1 cellular context compared by ENCODE assay signal in genomic region chr7:135510603-135511183, GRCh38.
A peak's percentile ranks its signal among the peaks of the same experiment; 100 is the strongest.
TF ChIP-seq lines count a peak whose summit lies in the region.

No MANE protein-coding gene starts in this region.

TF ChIP-seq in HEK293, 187 proteins besides CTCF, POLR2A, EP300 and RAD21 (continued from another document and continues in another):
- TF ChIP-seq, protein P1, sequence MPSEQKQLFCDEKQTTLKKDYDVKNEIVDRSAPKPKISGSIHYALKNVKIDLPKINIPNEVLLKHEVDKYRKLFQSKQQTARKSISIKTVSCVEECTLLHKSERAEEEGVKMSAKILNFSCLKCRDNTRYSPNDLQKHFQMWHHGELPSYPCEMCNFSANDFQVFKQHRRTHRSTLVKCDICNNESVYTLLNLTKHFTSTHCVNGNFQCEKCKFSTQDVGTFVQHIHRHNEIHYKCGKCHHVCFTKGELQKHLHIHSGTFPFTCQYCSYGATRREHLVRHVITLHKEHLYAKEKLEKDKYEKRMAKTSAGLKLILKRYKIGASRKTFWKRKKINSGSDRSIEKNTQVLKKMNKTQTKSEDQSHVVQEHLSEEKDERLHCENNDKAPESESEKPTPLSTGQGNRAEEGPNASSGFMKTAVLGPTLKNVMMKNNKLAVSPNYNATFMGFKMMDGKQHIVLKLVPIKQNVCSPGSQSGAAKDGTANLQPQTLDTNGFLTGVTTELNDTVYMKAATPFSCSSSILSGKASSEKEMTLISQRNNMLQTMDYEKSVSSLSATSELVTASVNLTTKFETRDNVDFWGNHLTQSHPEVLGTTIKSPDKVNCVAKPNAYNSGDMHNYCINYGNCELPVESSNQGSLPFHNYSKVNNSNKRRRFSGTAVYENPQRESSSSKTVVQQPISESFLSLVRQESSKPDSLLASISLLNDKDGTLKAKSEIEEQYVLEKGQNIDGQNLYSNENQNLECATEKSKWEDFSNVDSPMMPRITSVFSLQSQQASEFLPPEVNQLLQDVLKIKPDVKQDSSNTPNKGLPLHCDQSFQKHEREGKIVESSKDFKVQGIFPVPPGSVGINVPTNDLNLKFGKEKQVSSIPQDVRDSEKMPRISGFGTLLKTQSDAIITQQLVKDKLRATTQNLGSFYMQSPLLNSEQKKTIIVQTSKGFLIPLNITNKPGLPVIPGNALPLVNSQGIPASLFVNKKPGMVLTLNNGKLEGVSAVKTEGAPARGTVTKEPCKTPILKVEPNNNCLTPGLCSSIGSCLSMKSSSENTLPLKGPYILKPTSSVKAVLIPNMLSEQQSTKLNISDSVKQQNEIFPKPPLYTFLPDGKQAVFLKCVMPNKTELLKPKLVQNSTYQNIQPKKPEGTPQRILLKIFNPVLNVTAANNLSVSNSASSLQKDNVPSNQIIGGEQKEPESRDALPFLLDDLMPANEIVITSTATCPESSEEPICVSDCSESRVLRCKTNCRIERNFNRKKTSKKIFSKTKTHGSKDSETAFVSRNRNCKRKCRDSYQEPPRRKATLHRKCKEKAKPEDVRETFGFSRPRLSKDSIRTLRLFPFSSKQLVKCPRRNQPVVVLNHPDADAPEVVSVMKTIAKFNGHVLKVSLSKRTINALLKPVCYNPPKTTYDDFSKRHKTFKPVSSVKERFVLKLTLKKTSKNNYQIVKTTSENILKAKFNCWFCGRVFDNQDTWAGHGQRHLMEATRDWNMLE (tag by site-specific recombination; conservative IDR thresholded peaks at IDR 0.05; ENCODE audit: low read depth): no peak
- TF ChIP-seq MZF1 (tag by site-specific recombination; IDR thresholded peaks at IDR 0.05; ENCODE audit: borderline replicate concordance) (0 out of 2 replicates have a peak, but pooled peaks have one; percentile 11), ZEB2 (tag by site-specific recombination; IDR thresholded peaks at IDR 0.05) (no peak), FEZF1 (tag by site-specific recombination; IDR thresholded peaks at IDR 0.05) (no peak), ZFP3 (tag by site-specific recombination; IDR thresholded peaks at IDR 0.05; ENCODE audit: low read depth) (no peak), ZNF776 (tag by site-specific recombination; IDR thresholded peaks at IDR 0.05; ENCODE audit: borderline replicate concordance) (no peak), GLI2 (tag by site-specific recombination; IDR thresholded peaks at IDR 0.05; ENCODE audit: borderline replicate concordance, low read depth) (no peak; the same call in 1 of the 2 replicates), ZNF2 (tag by site-specific recombination; IDR thresholded peaks at IDR 0.05) (0 out of 2 replicates have a peak, but pooled peaks have one; percentile 22), ZNF48 (tag by site-specific recombination; IDR thresholded peaks at IDR 0.05) (no peak), ZNF785 (tag by site-specific recombination; IDR thresholded peaks at IDR 0.05) (no peak), ZNF510 (tag by site-specific recombination; IDR thresholded peaks at IDR 0.05; ENCODE audit: insufficient replicate concordance) (no peak), ZNF529 (tag by site-specific recombination; IDR thresholded peaks at IDR 0.05; ENCODE audit: insufficient replicate concordance) (no peak), ZNF830 (tag by site-specific recombination; IDR thresholded peaks at IDR 0.05; ENCODE audit: low read depth) (no peak), ZBTB26 (tag by site-specific recombination; optimal IDR thresholded peaks at IDR 0.05) (peak; percentile 6), ZNF350 (tag by site-specific recombination; IDR thresholded peaks at IDR 0.05) (no peak), ZBTB49 (tag by site-specific recombination; IDR thresholded peaks at IDR 0.05; ENCODE audit: low read depth) (no peak), ZNF16 (tag by site-specific recombination; IDR thresholded peaks at IDR 0.05; ENCODE audit: low read depth) (no peak), ZNF777 (tag by site-specific recombination; IDR thresholded peaks at IDR 0.05; ENCODE audit: borderline replicate concordance) (peak; percentile 36; the same call in 1 of the 2 replicates), ZNF223 (tag by site-specific recombination; IDR thresholded peaks at IDR 0.05) (no peak), OVOL3 (tag by site-specific recombination; IDR thresholded peaks at IDR 0.05) (no peak), ZNF629 (tag by site-specific recombination; IDR thresholded peaks at IDR 0.05) (no peak)
- TF ChIP-seq, protein P2, sequence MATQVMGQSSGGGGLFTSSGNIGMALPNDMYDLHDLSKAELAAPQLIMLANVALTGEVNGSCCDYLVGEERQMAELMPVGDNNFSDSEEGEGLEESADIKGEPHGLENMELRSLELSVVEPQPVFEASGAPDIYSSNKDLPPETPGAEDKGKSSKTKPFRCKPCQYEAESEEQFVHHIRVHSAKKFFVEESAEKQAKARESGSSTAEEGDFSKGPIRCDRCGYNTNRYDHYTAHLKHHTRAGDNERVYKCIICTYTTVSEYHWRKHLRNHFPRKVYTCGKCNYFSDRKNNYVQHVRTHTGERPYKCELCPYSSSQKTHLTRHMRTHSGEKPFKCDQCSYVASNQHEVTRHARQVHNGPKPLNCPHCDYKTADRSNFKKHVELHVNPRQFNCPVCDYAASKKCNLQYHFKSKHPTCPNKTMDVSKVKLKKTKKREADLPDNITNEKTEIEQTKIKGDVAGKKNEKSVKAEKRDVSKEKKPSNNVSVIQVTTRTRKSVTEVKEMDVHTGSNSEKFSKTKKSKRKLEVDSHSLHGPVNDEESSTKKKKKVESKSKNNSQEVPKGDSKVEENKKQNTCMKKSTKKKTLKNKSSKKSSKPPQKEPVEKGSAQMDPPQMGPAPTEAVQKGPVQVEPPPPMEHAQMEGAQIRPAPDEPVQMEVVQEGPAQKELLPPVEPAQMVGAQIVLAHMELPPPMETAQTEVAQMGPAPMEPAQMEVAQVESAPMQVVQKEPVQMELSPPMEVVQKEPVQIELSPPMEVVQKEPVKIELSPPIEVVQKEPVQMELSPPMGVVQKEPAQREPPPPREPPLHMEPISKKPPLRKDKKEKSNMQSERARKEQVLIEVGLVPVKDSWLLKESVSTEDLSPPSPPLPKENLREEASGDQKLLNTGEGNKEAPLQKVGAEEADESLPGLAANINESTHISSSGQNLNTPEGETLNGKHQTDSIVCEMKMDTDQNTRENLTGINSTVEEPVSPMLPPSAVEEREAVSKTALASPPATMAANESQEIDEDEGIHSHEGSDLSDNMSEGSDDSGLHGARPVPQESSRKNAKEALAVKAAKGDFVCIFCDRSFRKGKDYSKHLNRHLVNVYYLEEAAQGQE (tag by site-specific recombination; IDR thresholded peaks at IDR 0.05): peak; percentile 13; the same call in 1 of the 2 replicates
- TF ChIP-seq, protein P3, sequence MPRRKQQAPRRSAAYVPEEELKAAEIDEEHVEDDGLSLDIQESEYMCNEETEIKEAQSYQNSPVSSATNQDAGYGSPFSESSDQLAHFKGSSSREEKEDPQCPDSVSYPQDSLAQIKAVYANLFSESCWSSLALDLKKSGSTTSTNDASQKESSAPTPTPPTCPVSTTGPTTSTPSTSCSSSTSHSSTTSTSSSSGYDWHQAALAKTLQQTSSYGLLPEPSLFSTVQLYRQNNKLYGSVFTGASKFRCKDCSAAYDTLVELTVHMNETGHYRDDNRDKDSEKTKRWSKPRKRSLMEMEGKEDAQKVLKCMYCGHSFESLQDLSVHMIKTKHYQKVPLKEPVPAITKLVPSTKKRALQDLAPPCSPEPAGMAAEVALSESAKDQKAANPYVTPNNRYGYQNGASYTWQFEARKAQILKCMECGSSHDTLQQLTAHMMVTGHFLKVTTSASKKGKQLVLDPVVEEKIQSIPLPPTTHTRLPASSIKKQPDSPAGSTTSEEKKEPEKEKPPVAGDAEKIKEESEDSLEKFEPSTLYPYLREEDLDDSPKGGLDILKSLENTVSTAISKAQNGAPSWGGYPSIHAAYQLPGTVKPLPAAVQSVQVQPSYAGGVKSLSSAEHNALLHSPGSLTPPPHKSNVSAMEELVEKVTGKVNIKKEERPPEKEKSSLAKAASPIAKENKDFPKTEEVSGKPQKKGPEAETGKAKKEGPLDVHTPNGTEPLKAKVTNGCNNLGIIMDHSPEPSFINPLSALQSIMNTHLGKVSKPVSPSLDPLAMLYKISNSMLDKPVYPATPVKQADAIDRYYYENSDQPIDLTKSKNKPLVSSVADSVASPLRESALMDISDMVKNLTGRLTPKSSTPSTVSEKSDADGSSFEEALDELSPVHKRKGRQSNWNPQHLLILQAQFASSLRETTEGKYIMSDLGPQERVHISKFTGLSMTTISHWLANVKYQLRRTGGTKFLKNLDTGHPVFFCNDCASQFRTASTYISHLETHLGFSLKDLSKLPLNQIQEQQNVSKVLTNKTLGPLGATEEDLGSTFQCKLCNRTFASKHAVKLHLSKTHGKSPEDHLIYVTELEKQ (tag by site-specific recombination; IDR thresholded peaks at IDR 0.05; ENCODE audit: borderline replicate concordance): no peak
- TF ChIP-seq, protein P4, sequence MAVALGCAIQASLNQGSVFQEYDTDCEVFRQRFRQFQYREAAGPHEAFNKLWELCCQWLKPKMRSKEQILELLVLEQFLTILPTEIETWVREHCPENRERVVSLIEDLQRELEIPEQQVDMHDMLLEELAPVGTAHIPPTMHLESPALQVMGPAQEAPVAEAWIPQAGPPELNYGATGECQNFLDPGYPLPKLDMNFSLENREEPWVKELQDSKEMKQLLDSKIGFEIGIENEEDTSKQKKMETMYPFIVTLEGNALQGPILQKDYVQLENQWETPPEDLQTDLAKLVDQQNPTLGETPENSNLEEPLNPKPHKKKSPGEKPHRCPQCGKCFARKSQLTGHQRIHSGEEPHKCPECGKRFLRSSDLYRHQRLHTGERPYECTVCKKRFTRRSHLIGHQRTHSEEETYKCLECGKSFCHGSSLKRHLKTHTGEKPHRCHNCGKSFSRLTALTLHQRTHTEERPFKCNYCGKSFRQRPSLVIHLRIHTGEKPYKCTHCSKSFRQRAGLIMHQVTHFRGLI (tag by site-specific recombination; IDR thresholded peaks at IDR 0.05): no peak
- TF ChIP-seq, protein P5, sequence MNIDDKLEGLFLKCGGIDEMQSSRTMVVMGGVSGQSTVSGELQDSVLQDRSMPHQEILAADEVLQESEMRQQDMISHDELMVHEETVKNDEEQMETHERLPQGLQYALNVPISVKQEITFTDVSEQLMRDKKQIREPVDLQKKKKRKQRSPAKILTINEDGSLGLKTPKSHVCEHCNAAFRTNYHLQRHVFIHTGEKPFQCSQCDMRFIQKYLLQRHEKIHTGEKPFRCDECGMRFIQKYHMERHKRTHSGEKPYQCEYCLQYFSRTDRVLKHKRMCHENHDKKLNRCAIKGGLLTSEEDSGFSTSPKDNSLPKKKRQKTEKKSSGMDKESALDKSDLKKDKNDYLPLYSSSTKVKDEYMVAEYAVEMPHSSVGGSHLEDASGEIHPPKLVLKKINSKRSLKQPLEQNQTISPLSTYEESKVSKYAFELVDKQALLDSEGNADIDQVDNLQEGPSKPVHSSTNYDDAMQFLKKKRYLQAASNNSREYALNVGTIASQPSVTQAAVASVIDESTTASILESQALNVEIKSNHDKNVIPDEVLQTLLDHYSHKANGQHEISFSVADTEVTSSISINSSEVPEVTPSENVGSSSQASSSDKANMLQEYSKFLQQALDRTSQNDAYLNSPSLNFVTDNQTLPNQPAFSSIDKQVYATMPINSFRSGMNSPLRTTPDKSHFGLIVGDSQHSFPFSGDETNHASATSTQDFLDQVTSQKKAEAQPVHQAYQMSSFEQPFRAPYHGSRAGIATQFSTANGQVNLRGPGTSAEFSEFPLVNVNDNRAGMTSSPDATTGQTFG (tag by site-specific recombination; IDR thresholded peaks at IDR 0.05; ENCODE audit: borderline replicate concordance): no peak
- TF ChIP-seq, protein P6, sequence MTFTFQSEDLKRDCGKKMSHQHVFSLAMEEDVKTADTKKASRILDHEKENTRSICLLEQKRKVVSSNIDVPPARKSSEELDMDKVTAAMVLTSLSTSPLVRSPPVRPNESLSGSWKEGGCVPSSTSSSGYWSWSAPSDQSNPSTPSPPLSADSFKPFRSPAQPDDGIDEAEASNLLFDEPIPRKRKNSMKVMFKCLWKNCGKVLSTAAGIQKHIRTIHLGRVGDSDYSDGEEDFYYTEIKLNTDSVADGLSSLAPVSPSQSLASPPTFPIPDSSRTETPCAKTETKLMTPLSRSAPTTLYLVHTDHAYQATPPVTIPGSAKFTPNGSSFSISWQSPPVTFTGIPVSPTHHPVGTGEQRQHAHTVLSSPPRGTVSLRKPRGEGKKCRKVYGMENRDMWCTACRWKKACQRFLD (tag by site-specific recombination; IDR thresholded peaks at IDR 0.05): no peak
- TF ChIP-seq, protein P7, sequence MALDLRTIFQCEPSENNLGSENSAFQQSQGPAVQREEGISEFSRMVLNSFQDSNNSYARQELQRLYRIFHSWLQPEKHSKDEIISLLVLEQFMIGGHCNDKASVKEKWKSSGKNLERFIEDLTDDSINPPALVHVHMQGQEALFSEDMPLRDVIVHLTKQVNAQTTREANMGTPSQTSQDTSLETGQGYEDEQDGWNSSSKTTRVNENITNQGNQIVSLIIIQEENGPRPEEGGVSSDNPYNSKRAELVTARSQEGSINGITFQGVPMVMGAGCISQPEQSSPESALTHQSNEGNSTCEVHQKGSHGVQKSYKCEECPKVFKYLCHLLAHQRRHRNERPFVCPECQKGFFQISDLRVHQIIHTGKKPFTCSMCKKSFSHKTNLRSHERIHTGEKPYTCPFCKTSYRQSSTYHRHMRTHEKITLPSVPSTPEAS (tag by site-specific recombination; IDR thresholded peaks at IDR 0.05): 0 out of 2 replicates have a peak, but pooled peaks have one; percentile 8
- TF ChIP-seq, protein P8, sequence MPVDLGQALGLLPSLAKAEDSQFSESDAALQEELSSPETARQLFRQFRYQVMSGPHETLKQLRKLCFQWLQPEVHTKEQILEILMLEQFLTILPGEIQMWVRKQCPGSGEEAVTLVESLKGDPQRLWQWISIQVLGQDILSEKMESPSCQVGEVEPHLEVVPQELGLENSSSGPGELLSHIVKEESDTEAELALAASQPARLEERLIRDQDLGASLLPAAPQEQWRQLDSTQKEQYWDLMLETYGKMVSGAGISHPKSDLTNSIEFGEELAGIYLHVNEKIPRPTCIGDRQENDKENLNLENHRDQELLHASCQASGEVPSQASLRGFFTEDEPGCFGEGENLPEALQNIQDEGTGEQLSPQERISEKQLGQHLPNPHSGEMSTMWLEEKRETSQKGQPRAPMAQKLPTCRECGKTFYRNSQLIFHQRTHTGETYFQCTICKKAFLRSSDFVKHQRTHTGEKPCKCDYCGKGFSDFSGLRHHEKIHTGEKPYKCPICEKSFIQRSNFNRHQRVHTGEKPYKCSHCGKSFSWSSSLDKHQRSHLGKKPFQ (tag by site-specific recombination; IDR thresholded peaks at IDR 0.05): peak; percentile 89
